ENCODE assay signal across 8 cellular contexts in genomic region chr14:53152909-53153701, GRCh38. TPM values are rescaled to one million over a fixed set of nuclear protein-coding genes. Genes with fewer than 3 reads are reported as not detected.
DNase-seq lines count a peak whose midpoint lies in the region; ATAC-seq and TF ChIP-seq lines count a peak whose summit lies in the region.

Gene DDHD1 (minus strand): TSS chr14:53153323. CDS start chr14:53153098, 225 bp downstream.

- H3K36me3 ChIP-seq in adrenal gland (replicated peaks in 1 of 2) (no peaks in the 10 kb centered on the region), prostate gland (no peaks in the 10 kb centered on the region), urinary bladder (ENCODE audit: insufficient read depth) (no peaks in the 10 kb centered on the region)

- H3K27me3 ChIP-seq in adrenal gland (no peaks in the 10 kb centered on the region), prostate gland (replicated peaks; ENCODE audit: insufficient read depth) (no peaks in the 10 kb centered on the region)

- ATAC-seq in HG02588 (IDR thresholded peaks at IDR 0.05; ENCODE audit: unreplicated experiment) (peak; percentile 76), left cardiac atrium (peak; percentile 95 to 97)

- peaks cover 0 to 16% of the 10 kb centered on the region in 2 donors for H3K4me1 ChIP-seq in adrenal gland (replicated peaks in 1 of 2)
- no peaks in the 10 kb centered on the region for H3K4me1 ChIP-seq in prostate gland (replicated peaks)
- peaks cover 2% of the 10 kb centered on the region for H3K4me1 ChIP-seq in urinary bladder (ENCODE audit: insufficient read depth)

- 1 to 22% (median 2%) methylated on average over 3 to 91 of the region's 91 CpGs for WGBS in adrenal gland, 4 donors
- WGBS in prostate gland, result 3% methylated on average over 47 of the region's 91 CpGs
- 2% methylated on average over 91 of the region's 91 CpGs for WGBS in urinary bladder

- intact Hi-C loops in T-helper 1 cell treated with Interleukin-12 subunit alpha and Interleukin-12 subunit beta and Interleukin-4 antibody, amounts not matched to agents 30 ng/mL and 1 ng/mL, for 36 hours (cut with micrococcal nuclease), result loop anchor here (1.0 to 5.0 kb wide), 16 partner anchors 9 to 1306 kb away; partner anchors contain the start of genes CDKN3, GNPNAT1, PSMC6 and STYX
- intact Hi-C loops in adrenal gland (cut with DNase I), result no loop called here
- intact Hi-C loops in left cardiac atrium (cut with DNase I), result no loop called here
- intact Hi-C loops in prostate gland (cut with DNase I), result no loop called here

- TF ChIP-seq POLR2A in adrenal gland (IDR thresholded peaks at IDR 0.05) (peak in 1 of 2 donors; percentile 88), prostate gland (IDR thresholded peaks at IDR 0.05) (peak; percentile 66)

- DNase-seq in GM12864 (ENCODE audit: low read depth) (peak; percentile 40), NCI-H1092 (lab: John Stamatoyannopoulos, UW) (peak; percentile 78), adrenal gland (peak; percentile 74 to 82 (median 79)), left cardiac atrium (peak; percentile 81), prostate gland (ENCODE audit: low spot score) (peak; percentile 60)

- peak within 1 kb of the TSS; percentile 86 for H3K4me3 ChIP-seq in GM12864 (ENCODE audit: low read depth, low read length)
- peak within 1 kb of the TSS; percentile 73 to 98 (median 86) for H3K4me3 ChIP-seq in adrenal gland
- H3K4me3 ChIP-seq in prostate gland, result peak within 1 kb of the TSS; percentile 66 to 79
- H3K4me3 ChIP-seq in urinary bladder (ENCODE audit: low read depth, low read length), result peak within 1 kb of the TSS; percentile 73

- no peaks in the 10 kb centered on the region for H3K9me3 ChIP-seq in adrenal gland (replicated peaks in 1 of 3)
- no peaks in the 10 kb centered on the region for H3K9me3 ChIP-seq in prostate gland

- no peak for TF ChIP-seq CTCF in GM12864 (IDR thresholded peaks at IDR 0.05; ENCODE audit: low read depth, low read length, missing control alignments)
- TF ChIP-seq CTCF in adrenal gland (IDR thresholded peaks at IDR 0.05), result no peak
- TF ChIP-seq CTCF in prostate gland (IDR thresholded peaks at IDR 0.05), result no peak

- peak within 1 kb of the TSS; percentile 26 to 96 (median 91) for H3K27ac ChIP-seq in adrenal gland
- peak within 1 kb of the TSS; percentile 81 to 88 for H3K27ac ChIP-seq in prostate gland
- peak within 1 kb of the TSS; percentile 94 for H3K27ac ChIP-seq in urinary bladder (ENCODE audit: low read depth)

RNA-seq across cellular contexts. Expression of gene DDHD1, which starts in this region (rescaled TPM):
- total RNA-seq in T-helper 1 cell treated with Interleukin-12 subunit alpha and Interleukin-12 subunit beta and Interleukin-4 antibody, amounts not matched to agents 30 ng/mL and 1 ng/mL, for 36 hours, result 114 and 124 TPM in 2 replicates
- total RNA-seq in adrenal gland, result 10 to 100 TPM in 3 of 8 donors, 1 to 10 TPM in 5; 5.2 to 34.9 (median 8.1) TPM
- polyA plus RNA-seq in adrenal gland, result 1 to 10 TPM; 4.6 to 8.6 (median 7.0) TPM
- 1 to 10 TPM; 9.2 to 9.8 TPM for total RNA-seq in left cardiac atrium
- 10 to 100 TPM in 1 of 2 donors, 1 to 10 TPM in 1; 6.5 to 23.6 TPM for total RNA-seq in prostate gland
- 71.1 TPM for total RNA-seq in urinary bladder
- 5.4 TPM for polyA plus RNA-seq in urinary bladder

Comparison
In these comparisons a context has a peak if more than half of its experiments do, and no peak if none do; other contexts are left out.
1. Peak in every context shown above with its lines: DNase-seq, ATAC-seq, H3K4me3 ChIP-seq and H3K27ac ChIP-seq.